ENCODE assay signal across 20 cellular contexts in genomic region chr21:44889625-44890337, GRCh38. TPM values are rescaled to one million over a fixed set of nuclear protein-coding genes. Genes with fewer than 3 reads are reported as not detected.
DNase-seq lines count a peak whose midpoint lies in the region; ATAC-seq and TF ChIP-seq lines count a peak whose summit lies in the region.
"Had no signal": no experiment of that assay in that cellular context is flagged by ENCODE, and none has a peak within 500 bp of the region (broad histone marks: within the 10 kb centered on the region; RNA-seq: fewer than 3 reads in every experiment).

No MANE protein-coding gene starts in this region.

- no peaks in the 10 kb centered on the region for H3F3A ChIP-seq in smooth muscle cell (ENCODE audit: low read depth)

- no peak overlapping the region for H2AFZ ChIP-seq in smooth muscle cell (ENCODE audit: low read depth)

- H3K79me2 ChIP-seq in smooth muscle cell (ENCODE audit: low read depth) = no peaks in the 10 kb centered on the region

- H3K36me3 ChIP-seq in heart left ventricle (peaks cover 0 to 72% (median 0%) of the 10 kb centered on the region in 9 donors), right atrium auricular region (no peaks in the 10 kb centered on the region), smooth muscle cell (ENCODE audit: low read depth) (no peaks in the 10 kb centered on the region)
- H3K36me3 ChIP-seq: HAP-1 had no signal

- H3K4me1 Mint-ChIP-seq in dendritic cell treated with granulocyte-macrophage colony-stimulating factor and Interleukin-4, amounts not matched to agents 40 ng/mL and 50 ng/mL, for 4 days (ENCODE audit: low read depth) = peaks cover 44% of the 10 kb centered on the region

- H3K9me3 ChIP-seq in heart left ventricle = no peaks in the 10 kb centered on the region
- no peaks in the 10 kb centered on the region for H3K9me3 ChIP-seq in right atrium auricular region
- no peaks in the 10 kb centered on the region for H3K9me3 ChIP-seq in smooth muscle cell (replicated peaks; ENCODE audit: low read depth)
- H3K9me3 ChIP-seq: HAP-1 had no signal

- H3K9ac ChIP-seq in smooth muscle cell (ENCODE audit: low read depth) = no peak overlapping the region

- H3K27ac Mint-ChIP-seq in dendritic cell treated with granulocyte-macrophage colony-stimulating factor and Interleukin-4, amounts not matched to agents 40 ng/mL and 50 ng/mL, for 4 days = peak overlapping the region; percentile 15
- H3K27ac Mint-ChIP-seq: IgD-negative memory B cell had no signal

- TF ChIP-seq POLR2A in heart left ventricle (IDR thresholded peaks at IDR 0.05) = no peak
- peak; percentile 13 for TF ChIP-seq POLR2A in GM18505 (IDR thresholded peaks at IDR 0.05; ENCODE audit: borderline replicate concordance, extremely low read depth, insufficient read depth, insufficient read length)

- TF ChIP-seq CTCF in heart left ventricle (IDR thresholded peaks at IDR 0.05) = no peak
- no peak for TF ChIP-seq CTCF in right atrium auricular region (IDR thresholded peaks at IDR 0.05)
- no peak for TF ChIP-seq CTCF in smooth muscle cell (IDR thresholded peaks at IDR 0.05; ENCODE audit: borderline replicate concordance, insufficient read depth, poor library complexity, severe bottlenecking)

- H3K9me3 Mint-ChIP-seq in dendritic cell treated with granulocyte-macrophage colony-stimulating factor and Interleukin-4, amounts not matched to agents 40 ng/mL and 50 ng/mL, for 4 days = no peaks in the 10 kb centered on the region
- H3K9me3 Mint-ChIP-seq: IgD-negative memory B cell had no signal

- H3K27me3 Mint-ChIP-seq in dendritic cell treated with granulocyte-macrophage colony-stimulating factor and Interleukin-4, amounts not matched to agents 40 ng/mL and 50 ng/mL, for 4 days = no peaks in the 10 kb centered on the region
- H3K27me3 Mint-ChIP-seq: IgD-negative memory B cell had no signal

- intact Hi-C loops in heart left ventricle (cut with DNase I) = loop anchor here in 8 of 10 donors (2.0 to 5.0 kb wide), 5 partner anchors 38 to 248 kb away; no protein-coding TSS in a partner anchor
- intact Hi-C loops in dendritic cell treated with granulocyte-macrophage colony-stimulating factor and Interleukin-4, amounts not matched to agents 40 ng/mL and 50 ng/mL, for 4 days (cut with micrococcal nuclease) = no loop called here
- intact Hi-C loops in posterior vena cava (cut with DNase I) = loop anchor here (5.0 to 10.0 kb wide), 2 partner anchors 43 to 245 kb away; no protein-coding TSS in a partner anchor

- H3K4me3 ChIP-seq in heart left ventricle (no peak overlapping the region), right atrium auricular region (no peak overlapping the region), smooth muscle cell (no peak overlapping the region)
- H3K4me3 ChIP-seq: HAP-1 had no signal

- peaks cover 0 to 7% (median 0%) of the 10 kb centered on the region in 12 donors for H3K4me1 ChIP-seq in heart left ventricle
- H3K4me1 ChIP-seq in right atrium auricular region = no peaks in the 10 kb centered on the region
- no peaks in the 10 kb centered on the region for H3K4me1 ChIP-seq in smooth muscle cell (ENCODE audit: low read depth)
- H3K4me1 ChIP-seq: HAP-1 had no signal

- peaks cover 100% of the 10 kb centered on the region for H3K36me3 Mint-ChIP-seq in dendritic cell treated with granulocyte-macrophage colony-stimulating factor and Interleukin-4, amounts not matched to agents 40 ng/mL and 50 ng/mL, for 4 days (ENCODE audit: low read depth)
- H3K36me3 Mint-ChIP-seq: IgD-negative memory B cell had no signal

- H3K27me3 ChIP-seq in heart left ventricle (no peaks in the 10 kb centered on the region), right atrium auricular region (no peaks in the 10 kb centered on the region), smooth muscle cell (ENCODE audit: low read depth) (no peaks in the 10 kb centered on the region)

- H3K4me3 Mint-ChIP-seq in dendritic cell treated with granulocyte-macrophage colony-stimulating factor and Interleukin-4, amounts not matched to agents 40 ng/mL and 50 ng/mL, for 4 days = no peak overlapping the region

- DNase-seq in heart left ventricle = peak in 3 of 5 donors; percentile 22 to 56 (median 26)
- no peak for DNase-seq in right atrium auricular region (ENCODE audit: low spot score)
- peak; percentile 77 for DNase-seq in posterior vena cava (ENCODE audit: low spot score)
- DNase-seq in smooth muscle cell (lab: John Stamatoyannopoulos, UW; ENCODE audit: unreplicated experiment) = no peak
- DNase-seq: C1 segment of cervical spinal cord, DMS79 treated with DMSO at 0.1 percent for 48 hours, Kasumi-1, MM.1S, NCI-H1105, NCI-H1694, NCI-H510A, NCI-H774, OCI-M1, SIG-M5 had no signal

- H3K27ac ChIP-seq in heart left ventricle (no peak overlapping the region), right atrium auricular region (no peak overlapping the region), smooth muscle cell (ENCODE audit: low read depth) (no peak overlapping the region)

- no peak for ATAC-seq in heart left ventricle
- ATAC-seq in GM18505 (IDR thresholded peaks at IDR 0.05; ENCODE audit: unreplicated experiment) = no peak
- no peak for ATAC-seq in HG03108 (IDR thresholded peaks at IDR 0.05; ENCODE audit: unreplicated experiment)
- no peak for ATAC-seq in HG02623 (IDR thresholded peaks at IDR 0.05; ENCODE audit: unreplicated experiment)

- no peak overlapping the region for H3K4me2 ChIP-seq in smooth muscle cell

- no peaks in the 10 kb centered on the region for H4K20me1 ChIP-seq in smooth muscle cell (ENCODE audit: low read depth)

- WGBS in heart left ventricle, 4 donors = 90 to 93% (median 92%) methylated on average over 20 to 29 of the region's 29 CpGs
- WGBS in smooth muscle cell (ENCODE audit: low lambda C conversion rate) = 93% methylated on average over 29 of the region's 29 CpGs

RNA-seq across cellular contexts. Expression of gene PTTG1IP, which starts 16.3 kb away (rescaled TPM):
- total RNA-seq in heart left ventricle (100 to 1,000 TPM; 134 to 319 (median 172) TPM), right atrium auricular region (100 to 1,000 TPM; 284 to 303 TPM), posterior vena cava (100 to 1,000 TPM; 202 to 246 TPM), smooth muscle cell (331 and 369 TPM in 2 replicates)
- polyA plus RNA-seq in heart left ventricle (100 to 1,000 TPM; 126 to 253 TPM), smooth muscle cell (314 and 340 TPM in 2 replicates)

RNA-seq across cellular contexts. Expression of gene ITGB2, which starts 30.9 kb away (rescaled TPM):
- 100 to 1,000 TPM in 2 of 9 donors, 10 to 100 TPM in 5, 1 to 10 TPM in 2; 7.4 to 253 (median 27.7) TPM for total RNA-seq in heart left ventricle
- 10 to 100 TPM in 1 of 2 donors, 1 to 10 TPM in 1; 6.1 to 12.3 TPM for polyA plus RNA-seq in heart left ventricle
- total RNA-seq in right atrium auricular region = 10 to 100 TPM; 16.7 to 63.6 TPM
- 100 to 1,000 TPM in 1 of 2 donors, 10 to 100 TPM in 1; 47.9 to 122 TPM for total RNA-seq in posterior vena cava
- total RNA-seq in smooth muscle cell = 0.18 TPM in 1 of 2 replicates, not detected in the other
- polyA plus RNA-seq in smooth muscle cell = 0.86 and 1.0 TPM in 2 replicates

RNA-seq across cellular contexts. Expression of gene SLX9, which starts 50.0 kb away (rescaled TPM):
- total RNA-seq in heart left ventricle (10 to 100 TPM; 38.5 to 53.1 (median 47.1) TPM), right atrium auricular region (10 to 100 TPM; 15.9 to 18.8 TPM), posterior vena cava (10 to 100 TPM; 25.8 to 31.6 TPM), smooth muscle cell (13.9 and 15.9 TPM in 2 replicates)
- polyA plus RNA-seq in heart left ventricle (10 to 100 TPM; 63.8 to 77.8 TPM), smooth muscle cell (26.6 and 32.7 TPM in 2 replicates)

Comparison
In these comparisons a context has a peak if more than half of its experiments do, and no peak if none do; other contexts are left out.
1. DNase-seq: peak in heart left ventricle (3 of 5) and posterior vena cava (single experiment); none in right atrium auricular region (single experiment) and smooth muscle cell (single experiment).